In genomic region chr22:43789452-43789851, GRCh38 we compare ENCODE assay signal across 13 cellular contexts. TPM values are rescaled to one million over a fixed set of nuclear protein-coding genes. Genes with fewer than 3 reads are reported as not detected.
DNase-seq lines count a peak whose midpoint lies in the region; ATAC-seq, FAIRE-seq and TF ChIP-seq lines count a peak whose summit lies in the region.
"Had no signal": no experiment of that assay in that cellular context is flagged by ENCODE, and none has a peak within 500 bp of the region (broad histone marks: within the 10 kb centered on the region; RNA-seq: fewer than 3 reads in every experiment).

No MANE protein-coding gene starts in this region.

- intact Hi-C loops in body of pancreas (cut with DNase I), result no loop called here
- intact Hi-C loops in upper lobe of right lung (cut with DNase I), result no loop called here

- ATAC-seq in body of pancreas, result peak; percentile 75
- peak; percentile 58 for ATAC-seq in upper lobe of right lung
- no peak for ATAC-seq in GM21447 (IDR thresholded peaks at IDR 0.05; ENCODE audit: unreplicated experiment)
- ATAC-seq: activated CD8-positive, alpha-beta T cell treated with anti-CD3 and anti-CD28 coated beads for 36 hours; stimulated activated effector memory CD8-positive, alpha-beta T cell treated with anti-CD3 and anti-CD28 coated beads, Interleukin-12 subunit alpha, Interleukin-12 subunit beta, amount 100 ng/mL, for 72 hours had no signal

- TF ChIP-seq CTCF in body of pancreas (IDR thresholded peaks at IDR 0.05) (no peak), upper lobe of right lung (IDR thresholded peaks at IDR 0.05) (no peak)

- H3K27me3 ChIP-seq in body of pancreas (no peaks in the 10 kb centered on the region), upper lobe of right lung (no peaks in the 10 kb centered on the region)
- H3K27me3 ChIP-seq: Peyer's patch had no signal

- no peak for FAIRE-seq in GM19239 (lab: Jason Lieb, UNC)

- H3K27ac ChIP-seq in body of pancreas (no peak overlapping the region), upper lobe of right lung (no peak overlapping the region)
- H3K27ac ChIP-seq: Peyer's patch had no signal

- H3K36me3 ChIP-seq in body of pancreas (replicated peaks in 1 of 2; ENCODE audit: insufficient read depth in 1 of 2, low read depth in 2 of 2) (no peaks in the 10 kb centered on the region), upper lobe of right lung (no peaks in the 10 kb centered on the region)
- H3K36me3 ChIP-seq: Peyer's patch had no signal

- WGBS in body of pancreas, 2 donors, result 60 to 78% methylated on average over 7 of the region's 7 CpGs

- H3K4me3 ChIP-seq in body of pancreas, result no peak overlapping the region
- no peak overlapping the region for H3K4me3 ChIP-seq in upper lobe of right lung
- H3K4me3 ChIP-seq: Peyer's patch had no signal

- no peak for TF ChIP-seq POLR2A in body of pancreas (IDR thresholded peaks at IDR 0.05)

- H3K9me3 ChIP-seq in body of pancreas, result no peaks in the 10 kb centered on the region
- H3K9me3 ChIP-seq in upper lobe of right lung, result no peaks in the 10 kb centered on the region
- H3K9me3 ChIP-seq: Peyer's patch had no signal

- DNase-seq in HK-2 (ENCODE audit: unreplicated experiment) (peak; percentile 42), body of pancreas (peak; percentile 23 to 66 (median 32)), iris pigment epithelial cell (ENCODE audit: low read depth) (peak; percentile 36), upper lobe of right lung (no peak), GM19239 (ENCODE audit: insufficient read length, low spot score) (no peak)
- DNase-seq in activated effector memory CD4-positive, alpha-beta T cell treated with Interleukin-2 at 50 U/mL for 16 hours, result no peak
- DNase-seq: activated CD8-positive, alpha-beta T cell treated with anti-CD3 and anti-CD28 coated beads for 36 hours; caudate nucleus; NCI-H1048; Peyer's patch; retina had no signal

- no peaks in the 10 kb centered on the region for H3K4me1 ChIP-seq in body of pancreas
- H3K4me1 ChIP-seq in upper lobe of right lung, result no peaks in the 10 kb centered on the region
- H3K4me1 ChIP-seq: Peyer's patch had no signal

RNA-seq across cellular contexts. Expression of gene EFCAB6, which starts 22.7 kb away (rescaled TPM):
- total RNA-seq in body of pancreas, result 1 to 10 TPM; 4.0 to 4.4 TPM
- 3.6 TPM for total RNA-seq in upper lobe of right lung

Comparison
In these comparisons a context has a peak if more than half of its experiments do, and no peak if none do; other contexts are left out.
1. DNase-seq: peak in HK-2 (single experiment), body of pancreas (4 of 4) and iris pigment epithelial cell (single experiment); none in upper lobe of right lung (single experiment), activated effector memory CD4-positive, alpha-beta T cell treated with Interleukin-2 at 50 U/mL for 16 hours (single experiment) and GM19239 (single experiment).